ENCODE assay signal across 17 cellular contexts in the genomic region with DNA sequence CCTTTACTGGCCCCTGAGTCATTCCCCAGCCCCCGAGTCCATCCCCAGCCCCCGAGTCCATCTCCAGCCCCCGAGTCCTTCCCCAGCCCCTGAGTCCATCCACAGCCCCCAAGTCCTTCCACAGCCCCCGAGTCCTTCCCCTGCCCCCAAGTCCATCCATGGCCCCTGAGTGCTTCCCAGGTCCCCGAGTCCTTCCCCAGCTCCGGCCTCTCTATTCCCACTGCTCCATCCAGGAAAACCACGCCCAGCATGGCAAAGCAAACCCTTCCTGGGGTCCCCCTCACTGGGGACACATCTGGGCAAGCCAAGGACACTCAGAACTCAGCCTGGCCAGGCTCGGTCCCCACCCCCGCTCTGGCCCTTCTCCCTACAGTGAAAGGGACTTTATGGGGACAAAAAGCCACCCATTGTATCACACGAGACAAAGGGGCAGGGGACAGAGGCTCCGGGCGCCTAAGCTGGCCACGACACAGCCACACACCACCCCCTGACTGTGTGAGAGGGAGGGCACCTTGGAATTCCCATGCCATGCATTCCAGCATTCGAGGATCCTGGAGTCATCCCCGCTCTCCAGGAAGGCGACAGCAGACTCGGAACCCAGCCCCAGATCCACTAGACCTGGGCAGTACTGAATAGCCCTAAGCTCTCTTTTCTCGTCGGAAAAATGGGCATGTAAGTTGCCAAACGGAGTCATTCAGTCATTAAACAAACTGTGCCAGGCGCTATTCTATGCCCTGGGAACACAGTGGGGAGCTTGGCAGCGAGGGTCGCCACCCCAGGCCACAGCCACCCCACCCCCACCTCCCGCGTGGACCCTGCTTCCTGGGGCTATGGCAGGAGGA. TPM values are rescaled to one million over a fixed set of nuclear protein-coding genes. Genes with fewer than 3 reads are reported as not detected.
A peak's percentile ranks its signal among the peaks of the same experiment; 100 is the strongest.
DNase-seq lines count a peak whose midpoint lies in the region; ATAC-seq lines count a peak whose summit lies in the region.
"Had no signal": no experiment of that assay in that cellular context is flagged by ENCODE, and none has a peak within 500 bp of the region (broad histone marks: within the 10 kb centered on the region; RNA-seq: fewer than 3 reads in every experiment).

No MANE protein-coding gene starts in this region.

- no peaks in the 10 kb centered on the region for H3K36me3 ChIP-seq in NT2/D1 (ENCODE audit: insufficient read depth, insufficient read length, low read length)
- no peaks in the 10 kb centered on the region for H3K36me3 ChIP-seq in CD4-positive, alpha-beta memory T cell (ENCODE audit: insufficient read depth, low read length)
- H3K36me3 ChIP-seq: WERI-Rb-1 had no signal

- H3K9ac ChIP-seq in NT2/D1 (ENCODE audit: insufficient read length, low read depth): peak overlapping the region; percentile 16

- no peaks in the 10 kb centered on the region for H3K36me3 Mint-ChIP-seq in T-cell
- H3K36me3 Mint-ChIP-seq in CD4-positive, alpha-beta memory T cell: no peaks in the 10 kb centered on the region
- H3K36me3 Mint-ChIP-seq: CD14-positive monocyte, naive B cell had no signal

- no peak overlapping the region for H3K27ac ChIP-seq in CD4-positive, alpha-beta memory T cell (ENCODE audit: low read depth, low read length)
- H3K27ac ChIP-seq: WERI-Rb-1 had no signal

- DNase-seq in Ammon's horn (ENCODE audit: low spot score): peak; percentile 94
- DNase-seq in NT2/D1 (ENCODE audit: low read depth, low spot score): no peak
- peak in 39 of 51 donors; percentile 41 to 94 (median 78) for DNase-seq in hypothalamus (lab: John Stamatoyannopoulos, UW)
- DNase-seq in nucleus accumbens (lab: John Stamatoyannopoulos, UW): peak in 54 of 56 donors; percentile 29 to 94 (median 82)
- DNase-seq in amniotic stem cell (lab: John Stamatoyannopoulos, UW): no peak
- no peak for DNase-seq in DMS153 treated with DMSO at 0.1 percent for 48 hours (lab: John Stamatoyannopoulos, UW; ENCODE audit: unreplicated experiment)
- no peak for DNase-seq in T-cell
- no peak for DNase-seq in CD4-positive, alpha-beta memory T cell
- DNase-seq: activated CD8-positive, alpha-beta T cell treated with anti-CD3 and anti-CD28 coated beads for 36 hours; activated T-cell treated with anti-CD3 and anti-CD28 coated beads, Interleukin-2, amount 50 U/mL, for 72 hours; DMS79 treated with DMSO at 0.1 percent for 48 hours; left ventricle myocardium superior; naive B cell; NK-92 treated with Interleukin-12 subunit alpha and Interleukin-12 subunit beta, amount 100 ng/mL, for 24 hours; stimulated activated naive CD4-positive, alpha-beta T cell treated with Interleukin-2 at 50 U/mL for 16 hours; WERI-Rb-1 had no signal

- H3K9me3 Mint-ChIP-seq in T-cell: no peaks in the 10 kb centered on the region
- H3K9me3 Mint-ChIP-seq in CD4-positive, alpha-beta memory T cell: no peaks in the 10 kb centered on the region
- H3K9me3 Mint-ChIP-seq: activated CD8-positive, alpha-beta T cell treated with anti-CD3 and anti-CD28 coated beads for 36 hours; activated T-cell treated with anti-CD3 and anti-CD28 coated beads, Interleukin-2, amount 50 U/mL, for 72 hours; CD14-positive monocyte; naive B cell had no signal

- H3K4me3 ChIP-seq in NT2/D1 (ENCODE audit: insufficient read length, low read depth): no peak overlapping the region
- H3K4me3 ChIP-seq in CD4-positive, alpha-beta memory T cell (ENCODE audit: low read length in 2 of 2): no peak overlapping the region

- intact Hi-C loops in CD4-positive, alpha-beta memory T cell (cut with micrococcal nuclease): no loop called here

- POLR2A ChIA-PET in T-cell (lab: Charles Lee): no interaction called here
- POLR2A ChIA-PET in CD4-positive, alpha-beta memory T cell (lab: Charles Lee; ENCODE audit: partially characterized antibody): interaction anchor here (1.4 kb wide), 1 partner anchor 8 kb away, joined by 3 read pairs; no protein-coding TSS in a partner anchor

- peaks cover 12% of the 10 kb centered on the region for H3K4me1 ChIP-seq in NT2/D1 (ENCODE audit: insufficient read depth, insufficient read length)
- H3K4me1 ChIP-seq in CD4-positive, alpha-beta memory T cell (ENCODE audit: insufficient read depth, low read length): peaks cover 39% of the 10 kb centered on the region

- CTCF ChIA-PET in T-cell (lab: Charles Lee): interaction anchor here in 1 of 2 donors (0.6 kb wide), 1 partner anchor 177 kb away, joined by 9 read pairs; no protein-coding TSS in a partner anchor
- CTCF ChIA-PET in CD4-positive, alpha-beta memory T cell (lab: Charles Lee; ENCODE audit: partially characterized antibody): no interaction called here

- ATAC-seq in T-cell (replicated peaks in 1 of 4): no peak
- ATAC-seq: activated CD8-positive, alpha-beta T cell treated with anti-CD3 and anti-CD28 coated beads for 36 hours; activated T-cell treated with anti-CD3 and anti-CD28 coated beads, Interleukin-2, amount 50 U/mL, for 72 hours; left ventricle myocardium superior had no signal

- H3K9me3 ChIP-seq in NT2/D1 (ENCODE audit: insufficient read depth, low read length): no peaks in the 10 kb centered on the region
- no peaks in the 10 kb centered on the region for H3K9me3 ChIP-seq in CD4-positive, alpha-beta memory T cell (ENCODE audit: control insufficient read depth in 1 of 2, low read length in 2 of 2)

- H3K4me3 Mint-ChIP-seq in T-cell: no peak overlapping the region
- H3K4me3 Mint-ChIP-seq in CD4-positive, alpha-beta memory T cell: no peak overlapping the region
- H3K4me3 Mint-ChIP-seq: activated CD8-positive, alpha-beta T cell treated with anti-CD3 and anti-CD28 coated beads for 36 hours; activated T-cell treated with anti-CD3 and anti-CD28 coated beads, Interleukin-2, amount 50 U/mL, for 72 hours; CD14-positive monocyte; naive B cell had no signal

- no peaks in the 10 kb centered on the region for H3K27me3 Mint-ChIP-seq in T-cell
- no peaks in the 10 kb centered on the region for H3K27me3 Mint-ChIP-seq in CD4-positive, alpha-beta memory T cell
- H3K27me3 Mint-ChIP-seq: activated CD8-positive, alpha-beta T cell treated with anti-CD3 and anti-CD28 coated beads for 36 hours had no signal

- H3K27ac Mint-ChIP-seq in T-cell: peak overlapping the region in 1 of 2 donors; percentile 66
- peak overlapping the region in 1 of 7 donors; percentile 52 for H3K27ac Mint-ChIP-seq in CD4-positive, alpha-beta memory T cell
- H3K27ac Mint-ChIP-seq: activated T-cell treated with anti-CD3 and anti-CD28 coated beads, Interleukin-2, amount 50 U/mL, for 72 hours; CD14-positive monocyte; naive B cell had no signal

- peaks cover 32 to 47% (median 35%) of the 10 kb centered on the region in 3 donors for H3K4me1 Mint-ChIP-seq in T-cell
- H3K4me1 Mint-ChIP-seq in CD4-positive, alpha-beta memory T cell: peaks cover 18 to 38% (median 22%) of the 10 kb centered on the region in 4 donors
- H3K4me1 Mint-ChIP-seq: naive B cell had no signal

- no peaks in the 10 kb centered on the region for H3K27me3 ChIP-seq in NT2/D1 (ENCODE audit: insufficient read depth, insufficient read length)
- no peaks in the 10 kb centered on the region for H3K27me3 ChIP-seq in CD4-positive, alpha-beta memory T cell (ENCODE audit: insufficient read depth, low read length)

RNA-seq across cellular contexts. Expression of a gene that starts 14.0 kb away (rescaled TPM):
- 1 to 10 TPM; 1.4 to 4.3 (median 3.3) TPM for total RNA-seq in T-cell
- total RNA-seq in CD4-positive, alpha-beta memory T cell: 1 to 10 TPM; 1.6 to 2.4 TPM
- 1 to 10 TPM; 1.6 to 2.2 TPM for polyA plus RNA-seq in CD4-positive, alpha-beta memory T cell

RNA-seq across cellular contexts. Expression of a gene that starts 25.4 kb away (rescaled TPM):
- total RNA-seq in T-cell: 10 to 100 TPM; 34.6 to 62.2 (median 48.4) TPM
- total RNA-seq in CD4-positive, alpha-beta memory T cell: 10 to 100 TPM; 48.0 to 49.1 TPM
- polyA plus RNA-seq in CD4-positive, alpha-beta memory T cell: 100 to 1,000 TPM; 130 to 181 TPM

Comparison
In these comparisons a context has a peak if more than half of its experiments do, and no peak if none do; other contexts are left out.
1. DNase-seq: peak in Ammon's horn (single experiment), hypothalamus (39 of 51) and nucleus accumbens (54 of 56); none in NT2/D1 (single experiment), amniotic stem cell (single experiment), DMS153 treated with DMSO at 0.1 percent for 48 hours (single experiment), T-cell (0 of 34) and CD4-positive, alpha-beta memory T cell (0 of 5).